In genomic region chr4:6602289-6602688, GRCh38 we compare ENCODE assay signal across 25 cellular contexts. TPM values are rescaled to one million over a fixed set of nuclear protein-coding genes. Genes with fewer than 3 reads are reported as not detected.
A peak's percentile ranks its signal among the peaks of the same experiment; 100 is the strongest.
DNase-seq lines count a peak whose midpoint lies in the region; ATAC-seq, FAIRE-seq and TF ChIP-seq lines count a peak whose summit lies in the region.
"Had no signal": no experiment of that assay in that cellular context is flagged by ENCODE, and none has a peak within 500 bp of the region (broad histone marks: within the 10 kb centered on the region; RNA-seq: fewer than 3 reads in every experiment).

No MANE protein-coding gene starts in this region.

- POLR2A ChIA-PET in HepG2 (lab: Yijun Ruan, JAX): interaction anchor here (0.6 to 2.1 kb wide), 2 partner anchors 9 to 71 kb away, joined by 3 to 8 read pairs; a partner anchor contains a TSS

- H3K27me3 Mint-ChIP-seq in chondrocyte (ENCODE audit: low read depth): no peaks in the 10 kb centered on the region
- H3K27me3 Mint-ChIP-seq: B cell; CD4-positive, alpha-beta T cell had no signal

- intact Hi-C loops in HepG2 (cut with micrococcal nuclease; ENCODE audit: unreplicated experiment) (no loop called here), right lobe of liver (cut with DNase I) (no loop called here)

- peak overlapping the region; percentile 35 for H3K27ac ChIP-seq in HepG2 (ENCODE audit: extremely low read length, insufficient read depth, low read length)
- no peak overlapping the region for H3K27ac ChIP-seq in right lobe of liver
- H3K27ac ChIP-seq in osteoblast (ENCODE audit: low read depth, low read length): no peak overlapping the region
- H3K27ac ChIP-seq: 22Rv1, A549, C4-2B had no signal

- H3K36me3 ChIP-seq in HepG2 (replicated peaks in 1 of 2; ENCODE audit: control insufficient read depth in 1 of 2, insufficient read depth in 2 of 2, low read length in 2 of 2) (peaks cover 0 to 11% of the 10 kb centered on the region in 2 experiments; a peak in 1 of 5 replicates), right lobe of liver (peaks cover 0 to 19% (median 4%) of the 10 kb centered on the region in 4 donors), osteoblast (ENCODE audit: insufficient read depth, low read length) (peaks cover 26% of the 10 kb centered on the region)

- H3K9me3 ChIP-seq in HepG2 (ENCODE audit: low read length) (peaks cover 4% of the 10 kb centered on the region; the same call in 1 of the 2 replicates), right lobe of liver (no peaks in the 10 kb centered on the region), osteoblast (ENCODE audit: low read depth, low read length) (peaks cover 5% of the 10 kb centered on the region)
- H3K9me3 ChIP-seq: A549 had no signal

- no peak overlapping the region for H3K9ac ChIP-seq in HepG2 (ENCODE audit: insufficient read depth, low read depth, low read length)

- no peak for FAIRE-seq in HepG2 (lab: Jason Lieb, UNC)
- FAIRE-seq: A549, D721Med, GM12891, GM19239 had no signal

- no peak for TF ChIP-seq CTCF in HepG2 (CRISPR knock-in tag; IDR thresholded peaks at IDR 0.05)
- no peak for TF ChIP-seq CTCF in right lobe of liver (IDR thresholded peaks at IDR 0.05)
- no peak for TF ChIP-seq CTCF in osteoblast (IDR thresholded peaks at IDR 0.05; ENCODE audit: extremely low read depth, low read depth, low read length)
- TF ChIP-seq CTCF in chondrocyte (IDR thresholded peaks at IDR 0.05): no peak

- WGBS in HepG2 (ENCODE audit: low lambda C conversion rate): 90% methylated on average over 6 of the region's 6 CpGs
- 100% methylated on average over 2 of the region's 6 CpGs for WGBS in right lobe of liver (ENCODE audit: insufficient coverage, low coverage, low lambda C conversion rate, missing lambda C conversion rate)

- DNase-seq in HepG2 (ENCODE audit: low spot score) (no peak), right lobe of liver (no peak), GF-D8 (lab: John Stamatoyannopoulos, UW) (peak; percentile 4), osteoblast (ENCODE audit: insufficient read length, low spot score, missing footprints) (peak; percentile 9), chondrocyte (ENCODE audit: low spot score) (no peak)
- DNase-seq: AML-193; Caco-2; Calu3; CD4-positive, alpha-beta T cell; CD8-positive, alpha-beta T cell; DMS 273 treated with DMSO at 0.1 percent for 48 hours; DMS153; DMS53; DMS79; DND-41; EL; GDM1 had no signal

- TF ChIP-seq RAD21 in HepG2 (CRISPR knock-in tag; IDR thresholded peaks at IDR 0.05): no peak

- H3K4me3 Mint-ChIP-seq in chondrocyte (ENCODE audit: unreplicated experiment): no peak overlapping the region
- H3K4me3 Mint-ChIP-seq: B cell; CD4-positive, alpha-beta T cell; CD8-positive, alpha-beta T cell had no signal

- no TSS peak for BruUV-seq in HepG2 (replicated peaks; lab: Mats Ljungman, UMichigan)

- H2AFZ ChIP-seq in HepG2 (ENCODE audit: low read length): no peak overlapping the region
- H2AFZ ChIP-seq in osteoblast (ENCODE audit: low read length): no peak overlapping the region

- H4K20me1 ChIP-seq in HepG2 (ENCODE audit: insufficient read depth, low read length) (no peaks in the 10 kb centered on the region), osteoblast (ENCODE audit: insufficient read depth, low read length) (no peaks in the 10 kb centered on the region)

- no peaks in the 10 kb centered on the region for H3K79me2 ChIP-seq in HepG2 (ENCODE audit: insufficient read depth, low read length)
- H3K79me2 ChIP-seq in osteoblast (ENCODE audit: insufficient read depth, low read length): no peaks in the 10 kb centered on the region

- H3K4me1 ChIP-seq in HepG2 (ENCODE audit: insufficient read depth, low read length): peaks cover 20% of the 10 kb centered on the region
- H3K4me1 ChIP-seq in right lobe of liver: no peaks in the 10 kb centered on the region
- H3K4me1 ChIP-seq in osteoblast (ENCODE audit: insufficient read depth, low read length): no peaks in the 10 kb centered on the region
- H3K4me1 ChIP-seq: A549, Caco-2 had no signal

- H3K4me1 Mint-ChIP-seq in chondrocyte (ENCODE audit: low read depth): no peaks in the 10 kb centered on the region
- H3K4me1 Mint-ChIP-seq: B cell had no signal

- TF ChIP-seq EP300 in HepG2 (IDR thresholded peaks at IDR 0.05; ENCODE audit: low read depth in 2 of 2, low read length in 2 of 2) (no peak), HepG2 (CRISPR knock-in tag; IDR thresholded peaks at IDR 0.05; ENCODE audit: borderline replicate concordance) (no peak)

- in situ Hi-C loops in HepG2 (cut with HindIII; ENCODE audit: extremely low pct_ligation_motif_present, low pct_unique_long_range_greater_than_20kb): no loop called here

- TF ChIP-seq POLR2A in HepG2 (IDR thresholded peaks at IDR 0.05; ENCODE audit: insufficient read depth in 1 of 2, low read depth in 2 of 2, low read length in 2 of 2) (no peak), right lobe of liver (IDR thresholded peaks at IDR 0.05) (no peak)

- H3K4me3 ChIP-seq in HepG2 (replicated peaks in 1 of 3; ENCODE audit: insufficient read depth in 1 of 3, low read depth in 2 of 3, low read length in 3 of 3) (peak overlapping the region in 1 of 3 experiments; percentile 21; a peak in 1 of 6 replicates), right lobe of liver (no peak overlapping the region), osteoblast (ENCODE audit: insufficient read depth, low read length) (no peak overlapping the region)
- H3K4me3 ChIP-seq: A549 had no signal

- H3K4me2 ChIP-seq in HepG2 (ENCODE audit: low read depth, low read length) (peak overlapping the region; percentile 61), osteoblast (ENCODE audit: insufficient read depth, low read length) (no peak overlapping the region)
- H3K4me2 ChIP-seq: A549 had no signal

- no peak for ATAC-seq in HepG2
- no peak for ATAC-seq in right lobe of liver
- no peak for ATAC-seq in GM21619 (IDR thresholded peaks at IDR 0.05; ENCODE audit: unreplicated experiment)
- ATAC-seq: A549; CD8-positive, alpha-beta T cell had no signal

- CTCF ChIA-PET in HepG2 (lab: Yijun Ruan, JAX; ENCODE audit: low intra/inter-chr PET ratio, low total read pairs): no interaction called here

- H3K36me3 Mint-ChIP-seq in chondrocyte (ENCODE audit: low read depth): peaks cover 22% of the 10 kb centered on the region

- no peak overlapping the region for H3K27ac Mint-ChIP-seq in chondrocyte (ENCODE audit: unreplicated experiment)
- H3K27ac Mint-ChIP-seq: B cell; CD4-positive, alpha-beta T cell; CD8-positive, alpha-beta T cell had no signal

- H3K9me3 Mint-ChIP-seq in chondrocyte (ENCODE audit: low read depth): peaks cover 12% of the 10 kb centered on the region
- H3K9me3 Mint-ChIP-seq: CD4-positive, alpha-beta T cell had no signal

- H3K27me3 ChIP-seq in HepG2 (ENCODE audit: control insufficient read depth in 1 of 2, insufficient read depth in 2 of 2, low read length in 2 of 2) (no peaks in the 10 kb centered on the region), right lobe of liver (no peaks in the 10 kb centered on the region), osteoblast (ENCODE audit: insufficient read depth, low read length) (no peaks in the 10 kb centered on the region)

RNA-seq across cellular contexts. Expression of gene MAN2B2, which starts 27.3 kb away (rescaled TPM):
- 2.8 and 5.4 TPM in 2 replicates for total RNA-seq in HepG2 (2016; rRNA removed; fragmentation: Illumina TruSeq; extraction: Trizol)
- total RNA-seq in HepG2 (2016; cell fraction: cytosol; rRNA removed; fragmentation: Illumina TruSeq; extraction: Trizol; ENCODE audit: low read depth): 0.62 and 0.71 TPM in 2 replicates
- total RNA-seq in HepG2 (2016; cell fraction: insoluble cytoplasmic fraction; rRNA removed; fragmentation: Illumina TruSeq; extraction: Trizol): 2.0 and 5.4 TPM in 2 replicates
- total RNA-seq in HepG2 (2016; cell fraction: membrane; rRNA removed; fragmentation: Illumina TruSeq; extraction: Trizol): 1.1 and 1.2 TPM in 2 replicates
- total RNA-seq in HepG2 (2016; cell fraction: nucleus; rRNA removed; fragmentation: Illumina TruSeq; extraction: Trizol): 6.3 and 8.0 TPM in 2 replicates
- 4.8 and 6.4 TPM in 2 replicates for polyA plus RNA-seq in HepG2 (2011; rRNA removed)
- 4.7 and 6.1 TPM in 2 replicates for polyA plus RNA-seq in HepG2 (2011; cell fraction: cytosol; rRNA removed)
- 14.1 and 16.0 TPM in 2 replicates for polyA plus RNA-seq in HepG2 (2011; cell fraction: nucleus; rRNA removed)
- 4.4 and 4.5 TPM in 2 replicates for polyA plus RNA-seq in HepG2 (2012)
- 0.44 TPM in 2 replicates for polyA plus RNA-seq in HepG2 (2016; cell fraction: cytosol; fragmentation: Illumina TruSeq; extraction: Trizol; ENCODE audit: low read depth)
- 2.4 and 3.0 TPM in 2 replicates for polyA plus RNA-seq in HepG2 (2016; cell fraction: insoluble cytoplasmic fraction; fragmentation: Illumina TruSeq; extraction: Trizol; ENCODE audit: low read depth)
- 0.70 and 0.92 TPM in 2 replicates for polyA plus RNA-seq in HepG2 (2016; cell fraction: membrane; fragmentation: Illumina TruSeq; extraction: Trizol; ENCODE audit: low read depth)
- polyA plus RNA-seq in HepG2 (2016; cell fraction: nucleus; fragmentation: Illumina TruSeq; extraction: Trizol; ENCODE audit: insufficient read depth, low read depth): 14.4 and 14.5 TPM in 2 replicates
- 9.0 and 18.8 TPM in 2 replicates for polyA minus RNA-seq in HepG2 (2011; rRNA and poly(A)+ RNA removed; ENCODE audit: low replicate concordance)
- 7.6 and 8.0 TPM in 2 replicates for polyA minus RNA-seq in HepG2 (2011; cell fraction: cytosol; rRNA and poly(A)+ RNA removed)
- 5.0 and 6.2 TPM in 2 replicates for polyA minus RNA-seq in HepG2 (2011; cell fraction: nucleus; rRNA and poly(A)+ RNA removed)
- 10 to 100 TPM; 22.3 to 34.1 (median 27.5) TPM for total RNA-seq in right lobe of liver
- total RNA-seq in osteoblast: 26.8 and 28.2 TPM in 2 replicates
- 36.7 to 46.4 TPM (median 44.1 TPM) in 3 replicates for total RNA-seq in chondrocyte

RNA-seq across cellular contexts. Expression of gene MRFAP1, which starts 38.2 kb away (rescaled TPM):
- total RNA-seq in HepG2 (2016; rRNA removed; fragmentation: Illumina TruSeq; extraction: Trizol) (158 and 254 TPM in 2 replicates), right lobe of liver (100 to 1,000 TPM; 103 to 166 (median 129) TPM), osteoblast (94.1 and 95.2 TPM in 2 replicates), chondrocyte (247 to 293 TPM (median 250 TPM) in 3 replicates)
- 31.0 and 37.7 TPM in 2 replicates for total RNA-seq in HepG2 (2016; cell fraction: cytosol; rRNA removed; fragmentation: Illumina TruSeq; extraction: Trizol; ENCODE audit: low read depth)
- total RNA-seq in HepG2 (2016; cell fraction: insoluble cytoplasmic fraction; rRNA removed; fragmentation: Illumina TruSeq; extraction: Trizol): 174 and 249 TPM in 2 replicates
- total RNA-seq in HepG2 (2016; cell fraction: membrane; rRNA removed; fragmentation: Illumina TruSeq; extraction: Trizol): 87.0 and 105 TPM in 2 replicates
- total RNA-seq in HepG2 (2016; cell fraction: nucleus; rRNA removed; fragmentation: Illumina TruSeq; extraction: Trizol): 67.5 and 68.6 TPM in 2 replicates
- polyA plus RNA-seq in HepG2 (2011; rRNA removed): 103 and 112 TPM in 2 replicates
- 110 and 141 TPM in 2 replicates for polyA plus RNA-seq in HepG2 (2011; cell fraction: cytosol; rRNA removed)
- polyA plus RNA-seq in HepG2 (2011; cell fraction: nucleus; rRNA removed): 54.5 and 54.7 TPM in 2 replicates
- polyA plus RNA-seq in HepG2 (2012): 198 and 236 TPM in 2 replicates
- polyA plus RNA-seq in HepG2 (2016; cell fraction: cytosol; fragmentation: Illumina TruSeq; extraction: Trizol; ENCODE audit: low read depth): 55.7 and 56.7 TPM in 2 replicates
- polyA plus RNA-seq in HepG2 (2016; cell fraction: insoluble cytoplasmic fraction; fragmentation: Illumina TruSeq; extraction: Trizol; ENCODE audit: low read depth): 509 and 563 TPM in 2 replicates
- polyA plus RNA-seq in HepG2 (2016; cell fraction: membrane; fragmentation: Illumina TruSeq; extraction: Trizol; ENCODE audit: low read depth): 117 and 129 TPM in 2 replicates
- 205 and 206 TPM in 2 replicates for polyA plus RNA-seq in HepG2 (2016; cell fraction: nucleus; fragmentation: Illumina TruSeq; extraction: Trizol; ENCODE audit: insufficient read depth, low read depth)
- 19.4 and 22.0 TPM in 2 replicates for polyA minus RNA-seq in HepG2 (2011; rRNA and poly(A)+ RNA removed; ENCODE audit: low replicate concordance)
- polyA minus RNA-seq in HepG2 (2011; cell fraction: cytosol; rRNA and poly(A)+ RNA removed): 29.9 and 30.5 TPM in 2 replicates
- polyA minus RNA-seq in HepG2 (2011; cell fraction: nucleus; rRNA and poly(A)+ RNA removed): 21.4 and 24.6 TPM in 2 replicates

Comparison
In these comparisons a context has a peak if more than half of its experiments do, and no peak if none do; other contexts are left out.
1. DNase-seq: peak in GF-D8 (single experiment) and osteoblast (single experiment); none in HepG2 (single experiment), right lobe of liver (0 of 3) and chondrocyte (single experiment).